ENCODE assay signal across 17 cellular contexts in the genomic region with DNA sequence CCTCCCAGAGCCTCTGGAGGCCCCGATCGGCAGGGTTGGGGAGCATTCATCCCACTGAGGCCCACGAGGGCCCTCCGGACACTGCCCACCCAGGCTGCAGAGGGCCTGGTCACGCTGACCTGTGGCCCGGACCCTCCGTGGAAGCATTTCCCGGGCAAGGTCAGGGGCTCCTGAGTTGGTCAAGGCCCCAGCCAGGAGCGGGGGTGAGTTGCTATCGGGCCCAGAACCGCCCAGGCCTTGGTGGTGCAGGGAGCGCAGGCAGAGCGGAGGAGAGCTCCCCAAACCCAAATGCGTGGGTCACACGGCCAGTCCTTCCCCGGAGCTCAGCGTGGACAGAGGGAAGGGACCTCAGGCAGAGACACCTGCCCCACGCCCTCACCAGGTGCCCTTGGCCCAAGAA. TPM values are rescaled to one million over a fixed set of nuclear protein-coding genes. Genes with fewer than 3 reads are reported as not detected.
DNase-seq lines count a peak whose midpoint lies in the region; ATAC-seq and TF ChIP-seq lines count a peak whose summit lies in the region.
"Had no signal": no experiment of that assay in that cellular context is flagged by ENCODE, and none has a peak within 500 bp of the region (broad histone marks: within the 10 kb centered on the region; RNA-seq: fewer than 3 reads in every experiment).

No MANE protein-coding gene starts in this region.

- intact Hi-C loops in CD14-positive monocyte (cut with micrococcal nuclease), result no loop called here

- H3K27ac Mint-ChIP-seq in T-helper 2 cell treated with Interferon-gamma antibody and Interleukin-4, amounts not matched to agents 5 μg/mL and 100 μg/mL, for 36 hours, result no peak overlapping the region
- peak overlapping the region in 4 of 7 donors; percentile 18 to 78 (median 26) for H3K27ac Mint-ChIP-seq in CD14-positive monocyte
- H3K27ac Mint-ChIP-seq in activated naive CD4-positive, alpha-beta T cell treated with anti-CD3 and anti-CD28 coated beads, Interleukin-2, amount 50 U/mL, for 72 hours, result peak overlapping the region; percentile 87 to 97
- no peak overlapping the region for H3K27ac Mint-ChIP-seq in naive B cell

- DNase-seq in T-helper 2 cell treated with Interferon-gamma antibody and Interleukin-4, amounts not matched to agents 5 μg/mL and 100 μg/mL, for 36 hours (ENCODE audit: low spot score), result no peak
- no peak for DNase-seq in T-helper 2 cell
- no peak for DNase-seq in CD14-positive monocyte (ENCODE audit: low spot score)
- DNase-seq in activated naive CD4-positive, alpha-beta T cell treated with anti-CD3 and anti-CD28 coated beads, Interleukin-2, amount 50 U/mL, for 72 hours (ENCODE audit: low spot score in 2 of 2), result no peak
- DNase-seq in naive B cell, result no peak
- DNase-seq in stimulated activated CD8-positive, alpha-beta memory T cell treated with anti-CD3 and anti-CD28 coated beads, Interleukin-4, amount 100 ng/mL, for 48 hours, result no peak
- DNase-seq in MV-4-11 (lab: John Stamatoyannopoulos, UW), result no peak
- DNase-seq: 8988T, endodermal cell, foreskin melanocyte, KBM-7, left colon, NCI-H1092 treated with DMSO at 0.1 percent for 48 hours, NCI-H748 treated with DMSO at 0.1 percent for 48 hours, PC-3, trophoblast cell had no signal

- no peaks in the 10 kb centered on the region for H3K9me3 Mint-ChIP-seq in T-helper 2 cell treated with Interferon-gamma antibody and Interleukin-4, amounts not matched to agents 5 μg/mL and 100 μg/mL, for 36 hours
- H3K9me3 Mint-ChIP-seq in CD14-positive monocyte, result peaks cover 0 to 5% (median 2%) of the 10 kb centered on the region in 7 donors
- no peaks in the 10 kb centered on the region for H3K9me3 Mint-ChIP-seq in activated naive CD4-positive, alpha-beta T cell treated with anti-CD3 and anti-CD28 coated beads, Interleukin-2, amount 50 U/mL, for 72 hours
- no peaks in the 10 kb centered on the region for H3K9me3 Mint-ChIP-seq in naive B cell
- H3K9me3 Mint-ChIP-seq: endodermal cell had no signal

- H3K27me3 Mint-ChIP-seq in T-helper 2 cell treated with Interferon-gamma antibody and Interleukin-4, amounts not matched to agents 5 μg/mL and 100 μg/mL, for 36 hours (ENCODE audit: low read depth), result no peaks in the 10 kb centered on the region
- H3K27me3 Mint-ChIP-seq in CD14-positive monocyte (ENCODE audit: low read depth in 3 of 3) (peaks cover 0 to 5% (median 0%) of the 10 kb centered on the region in 3 donors), naive B cell (no peaks in the 10 kb centered on the region)

- peak overlapping the region; percentile 24 for H3K4me3 Mint-ChIP-seq in T-helper 2 cell treated with Interferon-gamma antibody and Interleukin-4, amounts not matched to agents 5 μg/mL and 100 μg/mL, for 36 hours
- H3K4me3 Mint-ChIP-seq in CD14-positive monocyte, result no peak overlapping the region
- peak overlapping the region in 5 of 8 donors; percentile 16 to 89 (median 76) for H3K4me3 Mint-ChIP-seq in naive B cell
- H3K4me3 Mint-ChIP-seq: endodermal cell had no signal

- H3K4me1 Mint-ChIP-seq in T-helper 2 cell treated with Interferon-gamma antibody and Interleukin-4, amounts not matched to agents 5 μg/mL and 100 μg/mL, for 36 hours (ENCODE audit: low read depth), result peaks cover 8% of the 10 kb centered on the region
- H3K4me1 Mint-ChIP-seq in CD14-positive monocyte, result peaks cover 33% of the 10 kb centered on the region
- H3K4me1 Mint-ChIP-seq in naive B cell, result peaks cover 9 to 30% (median 28%) of the 10 kb centered on the region in 3 donors
- H3K4me1 Mint-ChIP-seq: endodermal cell had no signal

- no peak for TF ChIP-seq CTCF in CD14-positive monocyte (IDR thresholded peaks at IDR 0.05)

- ATAC-seq in activated naive CD4-positive, alpha-beta T cell treated with anti-CD3 and anti-CD28 coated beads, Interleukin-2, amount 50 U/mL, for 72 hours, result no peak
- ATAC-seq in naive B cell (ENCODE audit: low read depth in 2 of 2), result no peak
- no peak for ATAC-seq in HG03280 (IDR thresholded peaks at IDR 0.05; ENCODE audit: unreplicated experiment)
- ATAC-seq: left colon, PC-3 had no signal

- peaks cover 14% of the 10 kb centered on the region for H3K36me3 Mint-ChIP-seq in T-helper 2 cell treated with Interferon-gamma antibody and Interleukin-4, amounts not matched to agents 5 μg/mL and 100 μg/mL, for 36 hours (ENCODE audit: low read depth)
- H3K36me3 Mint-ChIP-seq in CD14-positive monocyte (peaks cover 35 to 66% of the 10 kb centered on the region in 2 donors), naive B cell (no peaks in the 10 kb centered on the region)
- H3K36me3 Mint-ChIP-seq in activated naive CD4-positive, alpha-beta T cell treated with anti-CD3 and anti-CD28 coated beads, Interleukin-2, amount 50 U/mL, for 72 hours, result peaks cover 8 to 30% of the 10 kb centered on the region in 2 donors

RNA-seq across cellular contexts. Expression of a gene that starts 25.7 kb away (rescaled TPM):
- polyA plus RNA-seq in CD14-positive monocyte, result 100 to 1,000 TPM; 459 to 508 TPM
- total RNA-seq in activated naive CD4-positive, alpha-beta T cell treated with anti-CD3 and anti-CD28 coated beads, Interleukin-2, amount 50 U/mL, for 72 hours, result 100 to 1,000 TPM; 154 to 316 TPM
- 100 to 1,000 TPM; 235 to 356 (median 314) TPM for polyA plus RNA-seq in naive B cell (ENCODE audit: low read depth in 6 of 6)

RNA-seq across cellular contexts. Expression of a gene that starts 34.4 kb away (rescaled TPM):
- polyA plus RNA-seq in CD14-positive monocyte (100 to 1,000 TPM; 195 to 222 TPM), naive B cell (ENCODE audit: low read depth in 6 of 6) (100 to 1,000 TPM; 134 to 205 (median 174) TPM)
- total RNA-seq in activated naive CD4-positive, alpha-beta T cell treated with anti-CD3 and anti-CD28 coated beads, Interleukin-2, amount 50 U/mL, for 72 hours, result 100 to 1,000 TPM; 248 to 259 TPM

RNA-seq across cellular contexts. Expression of a gene that starts 44.5 kb away (rescaled TPM):
- polyA plus RNA-seq in CD14-positive monocyte, result 1 to 10 TPM in 1 of 2 donors, under 1 TPM in 1; 0.71 to 2.6 TPM
- 100 to 1,000 TPM; 113 to 144 TPM for total RNA-seq in activated naive CD4-positive, alpha-beta T cell treated with anti-CD3 and anti-CD28 coated beads, Interleukin-2, amount 50 U/mL, for 72 hours
- polyA plus RNA-seq in naive B cell (ENCODE audit: low read depth in 6 of 6), result 1 to 10 TPM in 4 of 6 donors, under 1 TPM in 2; 0.78 to 2.3 (median 1.3) TPM

Comparison
In these comparisons a context has a peak if more than half of its experiments do, and no peak if none do; other contexts are left out.
1. H3K27ac Mint-ChIP-seq: peak in CD14-positive monocyte (4 of 7) and activated naive CD4-positive, alpha-beta T cell treated with anti-CD3 and anti-CD28 coated beads, Interleukin-2, amount 50 U/mL, for 72 hours (2 of 2); none in T-helper 2 cell treated with Interferon-gamma antibody and Interleukin-4, amounts not matched to agents 5 μg/mL and 100 μg/mL, for 36 hours (single experiment) and naive B cell (0 of 6).
2. H3K4me3 Mint-ChIP-seq: peak in T-helper 2 cell treated with Interferon-gamma antibody and Interleukin-4, amounts not matched to agents 5 μg/mL and 100 μg/mL, for 36 hours (single experiment) and naive B cell (5 of 8); none in CD14-positive monocyte (0 of 2).